ENCODE assay signal across 1 cellular context in genomic region chr15:99090938-99091337, GRCh38.
TF ChIP-seq lines count a peak whose summit lies in the region.

No MANE protein-coding gene starts in this region.

TF ChIP-seq in GM12878, 131 proteins besides CTCF, POLR2A, EP300 and RAD21 (continued from another document):
- TF ChIP-seq E4F1 (IDR thresholded peaks at IDR 0.05; ENCODE audit: borderline replicate concordance, partially characterized antibody) (no peak), IRF5 (IDR thresholded peaks at IDR 0.05; ENCODE audit: borderline replicate concordance) (no peak), TAF1 (IDR thresholded peaks at IDR 0.05; ENCODE audit: borderline replicate concordance, low read depth, low read length) (no peak), CHD4 (IDR thresholded peaks at IDR 0.05) (no peak), NR2C1 (IDR thresholded peaks at IDR 0.05) (no peak), ZBED1 (IDR thresholded peaks at IDR 0.05; ENCODE audit: borderline replicate concordance) (no peak), MYB (IDR thresholded peaks at IDR 0.05; ENCODE audit: borderline replicate concordance, low read depth, low read length) (no peak), STAT3 (IDR thresholded peaks at IDR 0.05; ENCODE audit: low read depth, low read length) (no peak), SREBF1 (IDR thresholded peaks at IDR 0.05; ENCODE audit: low read length) (no peak), EGR1 (IDR thresholded peaks at IDR 0.05; ENCODE audit: borderline replicate concordance in 1 of 2, low read depth in 2 of 2, low read length in 2 of 2) (no peak), NFIC (IDR thresholded peaks at IDR 0.05; ENCODE audit: low read depth, low read length) (no peak), HDGF (IDR thresholded peaks at IDR 0.05) (no peak), BRCA1 (IDR thresholded peaks at IDR 0.05; ENCODE audit: low read depth, low read length) (no peak), NRF1 (conservative IDR thresholded peaks at IDR 0.05; ENCODE audit: low read depth, low read length) (no peak)
